ENCODE assay signal across 22 cellular contexts in genomic region chr1:236893626-236894545, GRCh38.
DNase-seq lines count a peak whose midpoint lies in the region; ATAC-seq and TF ChIP-seq lines count a peak whose summit lies in the region.
"Had no signal": no experiment of that assay in that cellular context is flagged by ENCODE, and none has a peak within 500 bp of the region (broad histone marks: within the 10 kb centered on the region; RNA-seq: fewer than 3 reads in every experiment).

No MANE protein-coding gene starts in this region.

- TF ChIP-seq CTCF in cardiac muscle cell (IDR thresholded peaks at IDR 0.05; ENCODE audit: low read depth, low read length) (no peak), foreskin fibroblast (IDR thresholded peaks at IDR 0.05; ENCODE audit: low read depth, low read length) (no peak)

- H3K4me1 ChIP-seq in cardiac muscle cell (ENCODE audit: low read depth) (peaks cover 67% of the 10 kb centered on the region), stomach smooth muscle (ENCODE audit: control insufficient read depth, insufficient read depth, low read length) (peaks cover 57% of the 10 kb centered on the region)
- H3K4me1 ChIP-seq: Caco-2 had no signal

- intact Hi-C loops in cardiac septum (cut with DNase I) = loop anchor here (5.0 kb wide), 2 partner anchors 103 to 143 kb away; no protein-coding TSS in a partner anchor

- H3K4me3 ChIP-seq in cardiac muscle cell (no peak overlapping the region), foreskin fibroblast (ENCODE audit: low read depth in 1 of 2, low read length in 2 of 2) (no peak overlapping the region), stomach smooth muscle (ENCODE audit: low read length in 2 of 2) (no peak overlapping the region)
- H3K4me3 ChIP-seq: thyroid gland had no signal

- peaks cover 43% of the 10 kb centered on the region for H3K36me3 ChIP-seq in cardiac muscle cell
- H3K36me3 ChIP-seq in stomach smooth muscle (ENCODE audit: control insufficient read depth in 2 of 2, insufficient read depth in 2 of 2, low read length in 2 of 2) = peaks cover 20 to 40% of the 10 kb centered on the region in 2 donors

- no peak overlapping the region for H3K9ac ChIP-seq in stomach smooth muscle (ENCODE audit: low read length in 2 of 2)
- H3K9ac ChIP-seq: KMS-11 had no signal

- no peaks in the 10 kb centered on the region for H3K27me3 ChIP-seq in cardiac muscle cell
- H3K27me3 ChIP-seq in stomach smooth muscle (ENCODE audit: control insufficient read depth in 1 of 2, insufficient read depth in 2 of 2, low read length in 2 of 2) = no peaks in the 10 kb centered on the region
- H3K27me3 ChIP-seq: brain microvascular endothelial cell, thyroid gland had no signal

- ATAC-seq in SK-N-SH treated with all-trans-retinoic acid at 6 μM for 48 hours = no peak
- ATAC-seq: natural killer cell treated with Interleukin-12 subunit alpha and Interleukin-12 subunit beta and Interleukin-15 and Interleukin-18, amount 100 ng/mL, for 72 hours; sciatic nerve had no signal

- no peaks in the 10 kb centered on the region for H3K9me3 ChIP-seq in cardiac muscle cell (ENCODE audit: low read depth)
- no peaks in the 10 kb centered on the region for H3K9me3 ChIP-seq in stomach smooth muscle (ENCODE audit: control insufficient read depth in 2 of 2, low read length in 2 of 2)
- H3K9me3 ChIP-seq: Caco-2, thyroid gland had no signal

- DNase-seq in cardiac muscle cell (ENCODE audit: low read depth in 1 of 2, low spot score in 1 of 2) (no peak), cardiac septum (ENCODE audit: low spot score) (no peak), foreskin fibroblast (peak; percentile 67 to 87), SHP77 treated with DMSO at 0.1 percent for 48 hours (lab: John Stamatoyannopoulos, UW) (no peak), cerebellum (ENCODE audit: low spot score) (no peak), NCI-H226 (no peak)
- DNase-seq: activated CD4-positive, alpha-beta T cell treated with anti-CD3 and anti-CD28 coated beads for 1 hour; activated CD8-positive, alpha-beta memory T cell treated with anti-CD3 and anti-CD28 coated beads, Interleukin-2, amount 50 U/mL, for 4 hours; activated naive CD4-positive, alpha-beta T cell treated with anti-CD3 and anti-CD28 coated beads, Interleukin-2, amount 50 U/mL, for 16 hours; brain microvascular endothelial cell; Caco-2; effector CD4-positive, alpha-beta T cell; NCI-H146; SIG-M5; stimulated activated CD4-positive, alpha-beta T cell treated with anti-CD3 and anti-CD28 coated beads, Interleukin-2, amount 100 ng/mL, for 24 hours; thyroid gland had no signal

- H3K27ac ChIP-seq in cardiac muscle cell (peak overlapping the region; percentile 100), stomach smooth muscle (ENCODE audit: low read length) (peak overlapping the region; percentile 87)
- H3K27ac ChIP-seq: 22Rv1, brain microvascular endothelial cell, KMS-11, thyroid gland had no signal

TF ChIP-seq in SK-N-SH treated with all-trans-retinoic acid at 6 μM for 48 hours, 23 proteins besides CTCF, POLR2A, EP300 and RAD21:
- no peak for TF ChIP-seq CSRNP3 (CRISPR knock-in tag; IDR thresholded peaks at IDR 0.05)
- TF ChIP-seq ZC3H10 (CRISPR knock-in tag; IDR thresholded peaks at IDR 0.05) = no peak
- 0 out of 2 replicates have a peak, but pooled peaks have one; percentile 38 for TF ChIP-seq TCF4 (CRISPR knock-in tag; IDR thresholded peaks at IDR 0.05; ENCODE audit: borderline replicate concordance)
- TF ChIP-seq CSDC2 (CRISPR knock-in tag; IDR thresholded peaks at IDR 0.05) = no peak
- TF ChIP-seq BACH2 (CRISPR knock-in tag; IDR thresholded peaks at IDR 0.05; ENCODE audit: borderline replicate concordance) = no peak
- TF ChIP-seq RARB (CRISPR knock-in tag; IDR thresholded peaks at IDR 0.05) = no peak
- TF ChIP-seq TOX (CRISPR knock-in tag; IDR thresholded peaks at IDR 0.05; ENCODE audit: borderline replicate concordance) = no peak
- TF ChIP-seq SNAI2 (CRISPR knock-in tag; IDR thresholded peaks at IDR 0.05) = no peak
- TF ChIP-seq TSHZ2 (CRISPR knock-in tag; IDR thresholded peaks at IDR 0.05) = no peak

Comparison
In these comparisons a context has a peak if more than half of its experiments do, and no peak if none do; other contexts are left out.
1. DNase-seq: peak in foreskin fibroblast (2 of 2); none in cardiac muscle cell (0 of 2), cardiac septum (single experiment), SHP77 treated with DMSO at 0.1 percent for 48 hours (single experiment), cerebellum (single experiment) and NCI-H226 (single experiment).